Comparison of ENCODE assay signal across 1 cellular context in genomic region chrY:17079887-17080286, GRCh38.
TF ChIP-seq lines count a peak whose summit lies in the region.

No MANE protein-coding gene starts in this region.

TF ChIP-seq in SK-N-SH, 30 proteins besides CTCF, POLR2A, EP300 and RAD21 (continued from another document):
- no peak for TF ChIP-seq ELF1 (IDR thresholded peaks at IDR 0.05)
- no peak for TF ChIP-seq TEAD4 (IDR thresholded peaks at IDR 0.05; ENCODE audit: borderline replicate concordance, insufficient read depth)
- no peak for TF ChIP-seq POLR2AphosphoS5 (IDR thresholded peaks at IDR 0.05; ENCODE audit: low read depth, low read length)
- TF ChIP-seq FOXJ3 (CRISPR knock-in tag; IDR thresholded peaks at IDR 0.05), result no peak
- no peak for TF ChIP-seq TAF1 (IDR thresholded peaks at IDR 0.05; ENCODE audit: borderline replicate concordance, low read depth, low read length)
- TF ChIP-seq ZBTB33 (IDR thresholded peaks at IDR 0.05; ENCODE audit: borderline replicate concordance, low read depth), result no peak
- no peak for TF ChIP-seq RXRA (IDR thresholded peaks at IDR 0.05; ENCODE audit: borderline replicate concordance, low read depth)
- no peak for TF ChIP-seq MEF2A (IDR thresholded peaks at IDR 0.05; ENCODE audit: borderline replicate concordance, low read depth)
